In the genomic region with DNA sequence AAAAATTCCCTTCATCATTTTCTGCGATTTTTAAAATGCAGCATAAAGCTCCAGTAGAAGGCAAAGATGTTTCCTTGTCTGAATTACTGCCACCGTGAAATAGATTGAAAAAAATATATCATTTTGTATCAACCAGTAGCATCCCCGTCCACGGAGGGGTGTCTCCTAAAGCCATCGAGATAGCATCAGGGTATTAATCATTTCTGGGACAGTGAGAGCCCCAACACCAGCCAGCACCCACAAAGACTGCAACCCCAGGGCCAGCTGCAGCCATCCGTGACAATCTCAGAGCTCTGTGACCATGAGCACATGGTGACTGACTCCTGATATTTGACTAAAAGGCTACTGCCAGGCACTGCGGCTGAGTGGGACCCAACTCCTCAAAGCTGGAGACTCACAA, we compare ENCODE assay signal across 26 cellular contexts.
"Had no signal": no experiment of that assay in that cellular context is flagged by ENCODE, and none has a peak within 500 bp of the region (broad histone marks: within the 10 kb centered on the region; RNA-seq: fewer than 3 reads in every experiment).

No MANE protein-coding gene starts in this region.

- H3K4me1 ChIP-seq: neural progenitor cell, parathyroid adenoma, psoas muscle, right lobe of liver, sigmoid colon, stomach, thyroid gland, tibial nerve, upper lobe of left lung, vagina had no signal

- H3K27ac ChIP-seq: neural progenitor cell, ovary, parathyroid adenoma, psoas muscle, right lobe of liver, sigmoid colon, stomach, thoracic aorta, thyroid gland, tibial nerve, upper lobe of left lung, vagina had no signal

- DNase-seq: natural killer cell; occipital lobe; ovary; posterior cingulate gyrus; psoas muscle; right cardiac atrium; right lobe of liver; sigmoid colon; small intestine; stimulated activated CD4-positive, alpha-beta T cell treated with anti-CD3 and anti-CD28 coated beads, Interleukin-15, amount 100 ng/mL, for 24 hours; stimulated activated CD4-positive, alpha-beta T cell treated with anti-CD3 and anti-CD28 coated beads, Interleukin-2, amount 100 ng/mL, for 24 hours; stimulated activated CD4-positive, alpha-beta T cell treated with anti-CD3 and anti-CD28 coated beads, Interleukin-2, amount 100 ng/mL, for 48 hours; stimulated activated CD4-positive, alpha-beta T cell treated with anti-CD3 and anti-CD28 coated beads, Interleukin-4, amount 100 ng/mL, for 24 hours; stimulated activated naive B cell treated with anti-CD40 and anti-IgM and Interleukin-4, amounts not matched to agents 10 μg/mL and 1 μg/mL and 100 μg/mL, for 72 hours; stimulated activated naive CD4-positive, alpha-beta T cell treated with Interleukin-2 at 50 U/mL for 16 hours; stomach; thyroid gland; trophoblast cell; upper lobe of left lung had no signal

- H2AFZ ChIP-seq: neural progenitor cell, parathyroid adenoma had no signal

- H3K9ac ChIP-seq: neural progenitor cell, parathyroid adenoma had no signal

- FAIRE-seq: small intestine, urothelium cell line had no signal

- H3K9me3 ChIP-seq: ovary, sigmoid colon, thyroid gland, vagina had no signal

- H3K4me2 ChIP-seq: neural progenitor cell had no signal

- H3K79me2 ChIP-seq: parathyroid adenoma had no signal

- H3K27me3 ChIP-seq: neural progenitor cell, ovary, right lobe of liver, thyroid gland, upper lobe of left lung, vagina had no signal

- H3K36me3 ChIP-seq: neural progenitor cell, ovary, right lobe of liver, sigmoid colon, stomach, thoracic aorta, thyroid gland, tibial nerve, upper lobe of left lung, vagina had no signal

- ATAC-seq: natural killer cell; psoas muscle; right cardiac atrium; right lobe of liver; stimulated activated effector memory CD8-positive, alpha-beta T cell treated with anti-CD3 and anti-CD28 coated beads, Interleukin-12 subunit alpha, Interleukin-12 subunit beta, amount 100 ng/mL, for 72 hours; stimulated activated naive B cell treated with anti-CD40 and anti-IgM and Interleukin-4, amounts not matched to agents 10 μg/mL and 1 μg/mL and 100 μg/mL, for 72 hours had no signal

- H3K4me3 ChIP-seq: neural progenitor cell, ovary, psoas muscle, right lobe of liver, sigmoid colon, stomach, thoracic aorta, thyroid gland, tibial nerve, upper lobe of left lung, vagina had no signal
